ENCODE assay signal across 18 cellular contexts in genomic region chr7:102520797-102521196, GRCh38. TPM values are rescaled to one million over a fixed set of nuclear protein-coding genes. Genes with fewer than 3 reads are reported as not detected.
"Had no signal": no experiment of that assay in that cellular context is flagged by ENCODE, and none has a peak within 500 bp of the region (broad histone marks: within the 10 kb centered on the region; RNA-seq: fewer than 3 reads in every experiment).

No MANE protein-coding gene starts in this region.

RNA-seq across cellular contexts. Expression of gene SPDYE2, which starts 30.2 kb away (rescaled TPM):
- total RNA-seq: activated CD4-positive, alpha-beta memory T cell treated with anti-CD3 and anti-CD28 coated beads for 36 hours; activated CD4-positive, alpha-beta T cell treated with anti-CD3 and anti-CD28 coated beads for 36 hours; activated CD8-positive, alpha-beta T cell treated with anti-CD3 and anti-CD28 coated beads for 36 hours; activated naive CD4-positive, alpha-beta T cell treated with anti-CD3 and anti-CD28 coated beads for 36 hours; activated naive CD4-positive, alpha-beta T cell treated with anti-CD3 and anti-CD28 coated beads, Interleukin-2, amount 50 U/mL, for 72 hours; activated naive CD8-positive, alpha-beta T cell treated with anti-CD3 and anti-CD28 coated beads for 36 hours; activated T-cell treated with anti-CD3 and anti-CD28 coated beads, Interleukin-2, amount 50 U/mL, for 4 hours; activated T-cell treated with anti-CD3 and anti-CD28 coated beads, Interleukin-2, amount 50 U/mL, for 72 hours; activated T-helper 1 cell treated with anti-CD3 and anti-CD28 coated beads, Interleukin-12 subunit alpha, Interleukin-12 subunit beta, Interleukin-2, Interleukin-4 antibody, amounts not matched to agents 30 ng/mL and 10 ng/mL and 1 ng/mL, durations not matched to agents 14 hours and 24 hours and 36 hours; activated T-helper 17 cell treated with anti-CD3 and anti-CD28 coated beads, Interleukin-2, amount 50 U/mL, for 72 hours; aorta; astrocyte; body of pancreas; breast epithelium; cardiac septum; cerebellum; T-helper 1 cell treated with Interleukin-12 subunit alpha and Interleukin-12 subunit beta and Interleukin-4 antibody, amounts not matched to agents 30 ng/mL and 1 ng/mL, for 36 hours; T-helper 2 cell treated with Interferon-gamma antibody and Interleukin-4, amounts not matched to agents 100 ng/mL and 5 ng/mL, for 36 hours had no signal
- polyA plus RNA-seq: aorta had no signal
